Comparison of ENCODE assay signal across 14 cellular contexts in the genomic region with DNA sequence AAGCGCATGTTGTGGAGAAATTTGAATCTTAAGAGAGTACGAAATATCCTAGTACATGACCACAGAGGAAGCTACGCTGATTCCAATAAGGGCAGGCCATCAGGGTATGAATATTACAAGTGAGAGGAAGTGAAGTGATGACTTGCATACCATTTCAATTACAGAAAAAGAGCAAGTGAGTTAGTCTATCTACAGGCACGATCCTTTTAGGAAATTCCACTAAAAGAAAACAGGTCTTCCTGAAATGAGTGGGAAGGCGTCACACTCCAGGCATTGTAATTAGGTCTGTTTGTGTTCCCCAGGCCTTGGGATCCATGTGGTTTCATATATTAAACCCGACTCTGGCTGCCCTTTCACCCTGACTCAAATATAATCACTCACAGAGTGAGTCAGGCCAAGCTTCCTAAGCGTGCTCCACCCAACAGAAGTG.
A peak's percentile ranks its signal among the peaks of the same experiment; 100 is the strongest.
DNase-seq lines count a peak whose midpoint lies in the region; ATAC-seq and TF ChIP-seq lines count a peak whose summit lies in the region.
"Had no signal": no experiment of that assay in that cellular context is flagged by ENCODE, and none has a peak within 500 bp of the region (broad histone marks: within the 10 kb centered on the region; RNA-seq: fewer than 3 reads in every experiment).

No MANE protein-coding gene starts in this region.

- POLR2A ChIA-PET in HEK293 (lab: Yijun Ruan, JAX): no interaction called here

- H3K27me3 ChIP-seq in foreskin keratinocyte: no peaks in the 10 kb centered on the region
- H3K27me3 ChIP-seq: heart left ventricle, neutrophil had no signal

- H3K27ac ChIP-seq in HEK293 (ENCODE audit: extremely low read depth, low read depth, low read length): peak overlapping the region; percentile 39
- H3K27ac ChIP-seq in foreskin keratinocyte: no peak overlapping the region
- H3K27ac ChIP-seq: heart left ventricle, neutrophil had no signal

- H3K9me3 ChIP-seq in HEK293 (ENCODE audit: control insufficient read depth, insufficient read depth, low read depth, low read length): no peaks in the 10 kb centered on the region
- H3K9me3 ChIP-seq: heart left ventricle, neutrophil had no signal

- ATAC-seq in foreskin keratinocyte: peak; percentile 93
- ATAC-seq: GM12878, heart left ventricle had no signal

- H3K4me3 ChIP-seq in HEK293 (ENCODE audit: low read depth, low read length): no peak overlapping the region
- H3K4me3 ChIP-seq: GM12878, heart left ventricle had no signal

- no peaks in the 10 kb centered on the region for H3K36me3 ChIP-seq in HEK293 (ENCODE audit: control insufficient read depth in 2 of 2, insufficient read depth in 1 of 2, low read length in 2 of 2)
- H3K36me3 ChIP-seq: heart left ventricle, neutrophil had no signal

- TF ChIP-seq CTCF in HEK293 (tag by site-specific recombination; IDR thresholded peaks at IDR 0.05): no peak
- no peak for TF ChIP-seq CTCF in foreskin keratinocyte (conservative IDR thresholded peaks at IDR 0.05)

- DNase-seq in T1000 (lab: John Stamatoyannopoulos, UW) (peak; percentile 28), foreskin keratinocyte (peak; percentile 44 to 60), stromal cell of bone marrow (ENCODE audit: low read depth) (peak; percentile 74), HK-2 (ENCODE audit: unreplicated experiment) (no peak), NCI-H1048 (lab: John Stamatoyannopoulos, UW) (no peak)
- no peak for DNase-seq in activated CD4-positive, alpha-beta T cell treated with anti-CD3 and anti-CD28 coated beads, Interleukin-2, amount 50 U/mL, for 4 hours
- DNase-seq: activated CD4-positive, alpha-beta memory T cell treated with anti-CD3 and anti-CD28 coated beads, Interleukin-2, amount 10 ng/mL, durations not matched to agents 7 days and 5 days; anterior cingulate cortex; heart left ventricle; NCI-H1092; SIG-M5 had no signal

- peaks cover 18% of the 10 kb centered on the region for H3K4me1 ChIP-seq in HEK293 (ENCODE audit: control insufficient read depth, insufficient read depth, low read length)
- peaks cover 4% of the 10 kb centered on the region for H3K4me1 ChIP-seq in foreskin keratinocyte
- H3K4me1 ChIP-seq: heart left ventricle had no signal

- CTCF ChIA-PET in HEK293 (lab: Yijun Ruan, JAX): no interaction called here

TF ChIP-seq in HEK293, 187 proteins besides CTCF, POLR2A, EP300 and RAD21 (continues in another document):
- TF ChIP-seq ZFP3 (tag by site-specific recombination; IDR thresholded peaks at IDR 0.05; ENCODE audit: low read depth): no peak
- TF ChIP-seq GLIS1 (tag by site-specific recombination; IDR thresholded peaks at IDR 0.05): no peak
- TF ChIP-seq GLI2 (tag by site-specific recombination; IDR thresholded peaks at IDR 0.05; ENCODE audit: borderline replicate concordance, low read depth): no peak
- TF ChIP-seq, protein P1, sequence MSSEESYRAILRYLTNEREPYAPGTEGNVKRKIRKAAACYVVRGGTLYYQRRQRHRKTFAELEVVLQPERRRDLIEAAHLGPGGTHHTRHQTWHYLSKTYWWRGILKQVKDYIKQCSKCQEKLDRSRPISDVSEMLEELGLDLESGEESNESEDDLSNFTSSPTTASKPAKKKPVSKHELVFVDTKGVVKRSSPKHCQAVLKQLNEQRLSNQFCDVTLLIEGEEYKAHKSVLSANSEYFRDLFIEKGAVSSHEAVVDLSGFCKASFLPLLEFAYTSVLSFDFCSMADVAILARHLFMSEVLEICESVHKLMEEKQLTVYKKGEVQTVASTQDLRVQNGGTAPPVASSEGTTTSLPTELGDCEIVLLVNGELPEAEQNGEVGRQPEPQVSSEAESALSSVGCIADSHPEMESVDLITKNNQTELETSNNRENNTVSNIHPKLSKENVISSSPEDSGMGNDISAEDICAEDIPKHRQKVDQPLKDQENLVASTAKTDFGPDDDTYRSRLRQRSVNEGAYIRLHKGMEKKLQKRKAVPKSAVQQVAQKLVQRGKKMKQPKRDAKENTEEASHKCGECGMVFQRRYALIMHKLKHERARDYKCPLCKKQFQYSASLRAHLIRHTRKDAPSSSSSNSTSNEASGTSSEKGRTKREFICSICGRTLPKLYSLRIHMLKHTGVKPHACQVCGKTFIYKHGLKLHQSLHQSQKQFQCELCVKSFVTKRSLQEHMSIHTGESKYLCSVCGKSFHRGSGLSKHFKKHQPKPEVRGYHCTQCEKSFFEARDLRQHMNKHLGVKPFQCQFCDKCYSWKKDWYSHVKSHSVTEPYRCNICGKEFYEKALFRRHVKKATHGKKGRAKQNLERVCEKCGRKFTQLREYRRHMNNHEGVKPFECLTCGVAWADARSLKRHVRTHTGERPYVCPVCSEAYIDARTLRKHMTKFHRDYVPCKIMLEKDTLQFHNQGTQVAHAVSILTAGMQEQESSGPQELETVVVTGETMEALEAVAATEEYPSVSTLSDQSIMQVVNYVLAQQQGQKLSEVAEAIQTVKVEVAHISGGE (tag by site-specific recombination; conservative IDR thresholded peaks at IDR 0.05; ENCODE audit: low read depth): no peak
- TF ChIP-seq WT1 (tag by site-specific recombination; IDR thresholded peaks at IDR 0.05): peak; percentile 10; the same call in 1 of the 2 replicates
- TF ChIP-seq PRDM1 (tag by site-specific recombination; IDR thresholded peaks at IDR 0.05): peak; percentile 49; the same call in 1 of the 2 replicates
- TF ChIP-seq ZNF785 (tag by site-specific recombination; IDR thresholded peaks at IDR 0.05): no peak
- TF ChIP-seq ZNF501 (tag by site-specific recombination; IDR thresholded peaks at IDR 0.05): no peak
- peak; percentile 50 for TF ChIP-seq FEZF1 (tag by site-specific recombination; IDR thresholded peaks at IDR 0.05)
- TF ChIP-seq, protein P2, sequence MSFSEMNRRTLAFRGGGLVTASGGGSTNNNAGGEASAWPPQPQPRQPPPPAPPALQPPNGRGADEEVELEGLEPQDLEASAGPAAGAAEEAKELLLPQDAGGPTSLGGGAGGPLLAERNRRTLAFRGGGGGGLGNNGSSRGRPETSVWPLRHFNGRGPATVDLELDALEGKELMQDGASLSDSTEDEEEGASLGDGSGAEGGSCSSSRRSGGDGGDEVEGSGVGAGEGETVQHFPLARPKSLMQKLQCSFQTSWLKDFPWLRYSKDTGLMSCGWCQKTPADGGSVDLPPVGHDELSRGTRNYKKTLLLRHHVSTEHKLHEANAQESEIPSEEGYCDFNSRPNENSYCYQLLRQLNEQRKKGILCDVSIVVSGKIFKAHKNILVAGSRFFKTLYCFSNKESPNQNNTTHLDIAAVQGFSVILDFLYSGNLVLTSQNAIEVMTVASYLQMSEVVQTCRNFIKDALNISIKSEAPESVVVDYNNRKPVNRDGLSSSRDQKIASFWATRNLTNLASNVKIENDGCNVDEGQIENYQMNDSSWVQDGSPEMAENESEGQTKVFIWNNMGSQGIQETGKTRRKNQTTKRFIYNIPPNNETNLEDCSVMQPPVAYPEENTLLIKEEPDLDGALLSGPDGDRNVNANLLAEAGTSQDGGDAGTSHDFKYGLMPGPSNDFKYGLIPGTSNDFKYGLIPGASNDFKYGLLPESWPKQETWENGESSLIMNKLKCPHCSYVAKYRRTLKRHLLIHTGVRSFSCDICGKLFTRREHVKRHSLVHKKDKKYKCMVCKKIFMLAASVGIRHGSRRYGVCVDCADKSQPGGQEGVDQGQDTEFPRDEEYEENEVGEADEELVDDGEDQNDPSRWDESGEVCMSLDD (tag by site-specific recombination; IDR thresholded peaks at IDR 0.05): no peak
- TF ChIP-seq, protein P3, sequence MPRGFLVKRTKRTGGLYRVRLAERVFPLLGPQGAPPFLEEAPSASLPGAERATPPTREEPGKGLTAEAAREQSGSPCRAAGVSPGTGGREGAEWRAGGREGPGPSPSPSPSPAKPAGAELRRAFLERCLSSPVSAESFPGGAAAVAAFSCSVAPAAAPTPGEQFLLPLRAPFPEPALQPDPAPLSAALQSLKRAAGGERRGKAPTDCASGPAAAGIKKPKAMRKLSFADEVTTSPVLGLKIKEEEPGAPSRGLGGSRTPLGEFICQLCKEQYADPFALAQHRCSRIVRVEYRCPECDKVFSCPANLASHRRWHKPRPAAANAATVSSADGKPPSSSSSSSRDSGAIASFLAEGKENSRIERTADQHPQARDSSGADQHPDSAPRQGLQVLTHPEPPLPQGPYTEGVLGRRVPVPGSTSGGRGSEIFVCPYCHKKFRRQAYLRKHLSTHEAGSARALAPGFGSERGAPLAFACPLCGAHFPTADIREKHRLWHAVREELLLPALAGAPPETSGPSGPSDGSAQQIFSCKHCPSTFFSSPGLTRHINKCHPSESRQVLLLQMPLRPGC (tag by site-specific recombination; IDR thresholded peaks at IDR 0.05): no peak
- TF ChIP-seq, protein P4, sequence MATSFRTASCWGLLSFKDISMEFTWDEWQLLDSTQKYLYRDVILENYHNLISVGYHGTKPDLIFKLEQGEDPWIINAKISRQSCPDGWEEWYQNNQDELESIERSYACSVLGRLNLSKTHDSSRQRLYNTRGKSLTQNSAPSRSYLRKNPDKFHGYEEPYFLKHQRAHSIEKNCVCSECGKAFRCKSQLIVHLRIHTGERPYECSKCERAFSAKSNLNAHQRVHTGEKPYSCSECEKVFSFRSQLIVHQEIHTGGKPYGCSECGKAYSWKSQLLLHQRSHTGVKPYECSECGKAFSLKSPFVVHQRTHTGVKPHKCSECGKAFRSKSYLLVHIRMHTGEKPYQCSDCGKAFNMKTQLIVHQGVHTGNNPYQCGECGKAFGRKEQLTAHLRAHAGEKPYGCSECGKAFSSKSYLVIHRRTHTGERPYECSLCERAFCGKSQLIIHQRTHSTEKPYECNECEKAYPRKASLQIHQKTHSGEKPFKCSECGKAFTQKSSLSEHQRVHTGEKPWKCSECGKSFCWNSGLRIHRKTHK (tag by site-specific recombination; IDR thresholded peaks at IDR 0.05): no peak
- no peak for TF ChIP-seq ZNF133 (tag by site-specific recombination; IDR thresholded peaks at IDR 0.05)
- TF ChIP-seq ZNF544 (tag by site-specific recombination; IDR thresholded peaks at IDR 0.05): no peak
- TF ChIP-seq, protein P5, sequence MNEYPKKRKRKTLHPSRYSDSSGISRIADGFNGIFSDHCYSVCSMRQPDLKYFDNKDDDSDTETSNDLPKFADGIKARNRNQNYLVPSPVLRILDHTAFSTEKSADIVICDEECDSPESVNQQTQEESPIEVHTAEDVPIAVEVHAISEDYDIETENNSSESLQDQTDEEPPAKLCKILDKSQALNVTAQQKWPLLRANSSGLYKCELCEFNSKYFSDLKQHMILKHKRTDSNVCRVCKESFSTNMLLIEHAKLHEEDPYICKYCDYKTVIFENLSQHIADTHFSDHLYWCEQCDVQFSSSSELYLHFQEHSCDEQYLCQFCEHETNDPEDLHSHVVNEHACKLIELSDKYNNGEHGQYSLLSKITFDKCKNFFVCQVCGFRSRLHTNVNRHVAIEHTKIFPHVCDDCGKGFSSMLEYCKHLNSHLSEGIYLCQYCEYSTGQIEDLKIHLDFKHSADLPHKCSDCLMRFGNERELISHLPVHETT (tag by site-specific recombination; IDR thresholded peaks at IDR 0.05): no peak
- TF ChIP-seq ZBTB17 (tag by site-specific recombination; IDR thresholded peaks at IDR 0.05): peak; percentile 17; the same call in 1 of the 2 replicates

Comparison
In these comparisons a context has a peak if more than half of its experiments do, and no peak if none do; other contexts are left out.
1. DNase-seq: peak in T1000 (single experiment), foreskin keratinocyte (2 of 2) and stromal cell of bone marrow (single experiment); none in HK-2 (single experiment), activated CD4-positive, alpha-beta T cell treated with anti-CD3 and anti-CD28 coated beads, Interleukin-2, amount 50 U/mL, for 4 hours (0 of 2) and NCI-H1048 (single experiment).